In the genomic region with DNA sequence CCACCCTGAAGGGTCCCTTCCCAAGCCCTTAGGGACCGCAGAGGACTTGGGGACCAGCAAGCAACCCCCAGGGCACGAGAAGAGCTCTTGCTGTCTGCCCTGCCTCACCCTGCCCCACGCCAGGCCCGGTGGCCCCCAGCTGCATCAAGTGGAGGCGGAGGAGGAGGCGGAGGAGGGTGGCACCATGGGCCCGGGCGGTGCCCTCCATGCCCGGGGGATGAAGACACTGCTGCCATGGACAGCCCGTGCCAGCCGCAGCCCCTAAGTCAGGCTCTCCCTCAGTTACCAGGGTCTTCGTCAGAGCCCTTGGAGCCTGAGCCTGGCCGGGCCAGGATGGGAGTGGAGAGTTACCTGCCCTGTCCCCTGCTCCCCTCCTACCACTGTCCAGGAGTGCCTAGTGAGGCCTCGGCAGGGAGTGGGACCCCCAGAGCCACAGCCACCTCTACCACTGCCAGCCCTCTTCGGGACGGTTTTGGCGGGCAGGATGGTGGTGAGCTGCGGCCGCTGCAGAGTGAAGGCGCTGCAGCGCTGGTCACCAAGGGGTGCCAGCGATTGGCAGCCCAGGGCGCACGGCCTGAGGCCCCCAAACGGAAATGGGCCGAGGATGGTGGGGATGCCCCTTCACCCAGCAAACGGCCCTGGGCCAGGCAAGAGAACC, we compare ENCODE assay signal across 10 cellular contexts. TPM values are rescaled to one million over a fixed set of nuclear protein-coding genes. Genes with fewer than 3 reads are reported as not detected.
DNase-seq lines count a peak whose midpoint lies in the region; ATAC-seq, FAIRE-seq and TF ChIP-seq lines count a peak whose summit lies in the region.
"Had no signal": no experiment of that assay in that cellular context is flagged by ENCODE, and none has a peak within 500 bp of the region (broad histone marks: within the 10 kb centered on the region; RNA-seq: fewer than 3 reads in every experiment).

No MANE protein-coding gene starts in this region.

- DNase-seq in Caco-2 (no peak), SJSA1 (ENCODE audit: low read depth in 1 of 2, low spot score in 2 of 2) (no peak), epithelial cell of esophagus (ENCODE audit: low read depth) (no peak), pancreas (peak in 2 of 6 donors; percentile 52 to 81), globus pallidus (ENCODE audit: low spot score) (no peak)
- no peak for DNase-seq in activated CD4-positive, alpha-beta T cell treated with anti-CD3 and anti-CD28 coated beads, Interleukin-2, amount 50 U/mL, for 4 hours

- H3K4me3 Mint-ChIP-seq in Caco-2 (ENCODE audit: unreplicated experiment) = peak overlapping the region; percentile 100

- no peak overlapping the region for H3K27ac ChIP-seq in SJSA1
- peak overlapping the region in 1 of 4 donors; percentile 92 for H3K27ac ChIP-seq in pancreas

- CTCF ChIA-PET in Caco-2 (lab: Charles Lee) = no interaction called here

- 75 to 77% methylated on average over 27 of the region's 27 CpGs for WGBS in pancreas, 2 donors

- POLR2A ChIA-PET in Caco-2 (lab: Charles Lee) = no interaction called here

- H3K36me3 ChIP-seq in Caco-2 (ENCODE audit: control insufficient read depth, insufficient read depth, low read length) (peaks cover 17% of the 10 kb centered on the region), SJSA1 (peaks cover 55% of the 10 kb centered on the region), pancreas (no peaks in the 10 kb centered on the region)

- peaks cover 71% of the 10 kb centered on the region for H3K36me3 Mint-ChIP-seq in Caco-2 (ENCODE audit: insufficient read depth, unreplicated experiment)

- no peaks in the 10 kb centered on the region for H3K27me3 Mint-ChIP-seq in Caco-2 (ENCODE audit: insufficient read depth, unreplicated experiment)

- no peak for FAIRE-seq in pancreas (lab: Jason Lieb, UNC)

- H3K9me3 ChIP-seq in Caco-2 (no peaks in the 10 kb centered on the region), SJSA1 (replicated peaks) (no peaks in the 10 kb centered on the region), pancreas (no peaks in the 10 kb centered on the region)

- H3K9me3 Mint-ChIP-seq in Caco-2 (ENCODE audit: unreplicated experiment) = no peaks in the 10 kb centered on the region

- H3K4me3 ChIP-seq in Caco-2 (ENCODE audit: low read depth, low read length) (peak overlapping the region; percentile 97), SJSA1 (peak overlapping the region; percentile 85), epithelial cell of esophagus (ENCODE audit: low read length) (peak overlapping the region; percentile 79), pancreas (peak overlapping the region in 3 of 4 donors; percentile 76 to 93 (median 91))

- peak overlapping the region; percentile 96 for H3K27ac Mint-ChIP-seq in Caco-2 (ENCODE audit: unreplicated experiment)

- no TSS peak for BruUV-seq in Caco-2 (replicated peaks; lab: Mats Ljungman, UMichigan)

- H3K4me1 ChIP-seq in Caco-2 = peaks cover 15% of the 10 kb centered on the region
- peaks cover 26% of the 10 kb centered on the region for H3K4me1 ChIP-seq in SJSA1 (replicated peaks)
- peaks cover 37 to 59% (median 51%) of the 10 kb centered on the region in 3 donors for H3K4me1 ChIP-seq in pancreas

- TF ChIP-seq CTCF in Caco-2 (IDR thresholded peaks at IDR 0.05; ENCODE audit: insufficient read depth in 1 of 2, low read depth in 1 of 2, low read length in 1 of 2, severe bottlenecking in 1 of 2, unreplicated experiment in 1 of 2) (no peak), epithelial cell of esophagus (IDR thresholded peaks at IDR 0.05; ENCODE audit: insufficient read depth, low read depth, low read length, missing control alignments) (no peak), pancreas (IDR thresholded peaks at IDR 0.05) (no peak)

- ATAC-seq in pancreas = no peak
- ATAC-seq in HG02678 (IDR thresholded peaks at IDR 0.05; ENCODE audit: unreplicated experiment) = no peak
- no peak for ATAC-seq in HG03469 (IDR thresholded peaks at IDR 0.05; ENCODE audit: unreplicated experiment)

- intact Hi-C loops in Caco-2 (cut with micrococcal nuclease; ENCODE audit: unreplicated experiment) (no loop called here), pancreas (cut with DNase I) (no loop called here)

- H3K4me1 Mint-ChIP-seq in Caco-2 (ENCODE audit: low read depth, unreplicated experiment) = peaks cover 17% of the 10 kb centered on the region

- H3K27me3 ChIP-seq in Caco-2 (replicated peaks; ENCODE audit: control insufficient read depth, insufficient read depth, low read length) (no peaks in the 10 kb centered on the region), SJSA1 (replicated peaks) (no peaks in the 10 kb centered on the region), pancreas (no peaks in the 10 kb centered on the region)

RNA-seq across cellular contexts. Expression of a gene that starts 1.5 kb away (rescaled TPM):
- total RNA-seq in Caco-2 (2022) = 135 and 144 TPM in 2 replicates
- total RNA-seq in SJSA1 (2014; rRNA removed; shearing (Covaris generic)) = 71.0 and 82.8 TPM in 2 replicates
- total RNA-seq in pancreas = 10 to 100 TPM; 22.3 to 45.6 (median 27.4) TPM
- polyA plus RNA-seq in pancreas = 10 to 100 TPM; 57.6 to 82.1 TPM

RNA-seq across cellular contexts. Expression of a gene that starts 22.4 kb away (rescaled TPM):
- total RNA-seq in Caco-2 (2022) = 19.9 and 21.5 TPM in 2 replicates
- total RNA-seq in SJSA1 (2014; rRNA removed; shearing (Covaris generic)) = 21.4 and 28.5 TPM in 2 replicates
- 10 to 100 TPM in 2 of 6 donors, 1 to 10 TPM in 4; 5.0 to 18.9 (median 9.1) TPM for total RNA-seq in pancreas
- polyA plus RNA-seq in pancreas = 10 to 100 TPM; 34.3 to 45.8 TPM

RNA-seq across cellular contexts. Expression of a gene that starts 25.1 kb away (rescaled TPM):
- total RNA-seq in Caco-2 (2022) = 1.1 and 1.3 TPM in 2 replicates
- total RNA-seq in SJSA1 (2014; rRNA removed; shearing (Covaris generic)) = not detected in 2 replicates
- 1 to 10 TPM in 1 of 6 donors, under 1 TPM in 1, not detected in 4; 0.79 to 1.9 TPM for total RNA-seq in pancreas
- 1 to 10 TPM in 1 of 2 donors, under 1 TPM in 1; 0.94 to 2.2 TPM for polyA plus RNA-seq in pancreas

RNA-seq across cellular contexts. Expression of a gene that starts 49.5 kb away (rescaled TPM):
- total RNA-seq in Caco-2 (2022) (133 and 134 TPM in 2 replicates), pancreas (10 to 100 TPM; 18.9 to 33.0 (median 23.7) TPM)
- 61.4 and 80.2 TPM in 2 replicates for total RNA-seq in SJSA1 (2014; rRNA removed; shearing (Covaris generic))
- polyA plus RNA-seq in pancreas = 10 to 100 TPM; 28.0 to 32.0 TPM

RNA-seq across cellular contexts. Expression of a gene that starts 49.8 kb away (rescaled TPM):
- total RNA-seq in Caco-2 (2022) (not detected in 2 replicates), pancreas (under 1 TPM in 1 of 6 donors, not detected in 5; 0.66 TPM)
- total RNA-seq in SJSA1 (2014; rRNA removed; shearing (Covaris generic)) = not detected in 2 replicates
- not detected for polyA plus RNA-seq in pancreas
- total RNA-seq: pulmonary artery endothelial cell; T-helper 2 cell treated with Interferon-gamma antibody and Interleukin-4, amounts not matched to agents 100 ng/mL and 5 ng/mL, for 36 hours had no signal
